Comparison of ENCODE assay signal across 1 cellular context in genomic region chr1:154886281-154887036, GRCh38.
TF ChIP-seq lines count a peak whose summit lies in the region.

No MANE protein-coding gene starts in this region.

TF ChIP-seq in K562, 482 proteins besides CTCF, POLR2A, EP300 and RAD21 (continues in another document):
- TF ChIP-seq ZFP30 (CRISPR knock-in tag; IDR thresholded peaks at IDR 0.05; ENCODE audit: borderline replicate concordance) (no peak), TBL1XR1 (IDR thresholded peaks at IDR 0.05; ENCODE audit: low read length in 2 of 2) (no peak; a peak in 1 of 4 replicates), PURB (CRISPR knock-in tag; IDR thresholded peaks at IDR 0.05; ENCODE audit: low read depth) (no peak), NCOA4 (IDR thresholded peaks at IDR 0.05; ENCODE audit: partially characterized antibody) (no peak), ZFP36 (IDR thresholded peaks at IDR 0.05; ENCODE audit: low read depth, low read length, partially characterized antibody) (no peak), HINFP (tag; conservative IDR thresholded peaks at IDR 0.05; ENCODE audit: low read depth) (no peak), MBD1 (CRISPR knock-in tag; IDR thresholded peaks at IDR 0.05) (no peak), MECOM (CRISPR knock-in tag; IDR thresholded peaks at IDR 0.05) (no peak), ZNF780A (CRISPR knock-in tag; IDR thresholded peaks at IDR 0.05) (no peak), TCF3 (CRISPR knock-in tag; IDR thresholded peaks at IDR 0.05) (peak; percentile 75), HOXB6 (CRISPR knock-in tag; IDR thresholded peaks at IDR 0.05; ENCODE audit: borderline replicate concordance) (no peak), NONO (IDR thresholded peaks at IDR 0.05; ENCODE audit: low read depth in 2 of 2, low read length in 1 of 2) (no peak), MTA3 (IDR thresholded peaks at IDR 0.05; ENCODE audit: borderline replicate concordance) (peak; percentile 39; the same call in 1 of the 2 replicates), MYBL2 (IDR thresholded peaks at IDR 0.05; ENCODE audit: low read depth) (no peak), MYBL2 (CRISPR knock-in tag; IDR thresholded peaks at IDR 0.05; ENCODE audit: borderline replicate concordance) (no peak), SRSF9 (IDR thresholded peaks at IDR 0.05; ENCODE audit: borderline replicate concordance, low read depth, low read length) (no peak), NR3C1 (CRISPR knock-in tag; IDR thresholded peaks at IDR 0.05) (no peak), NCOR1 (IDR thresholded peaks at IDR 0.05) (peak; percentile 52), HDAC1 (IDR thresholded peaks at IDR 0.05) (peak in 1 of 2 experiments; percentile 60; a peak in 2 of 4 replicates), ZNF384 (IDR thresholded peaks at IDR 0.05; ENCODE audit: low read depth, low read length) (no peak), PHF20 (IDR thresholded peaks at IDR 0.05; ENCODE audit: partially characterized antibody) (no peak), TSC22D4 (tag; IDR thresholded peaks at IDR 0.05) (no peak), MAFF (IDR thresholded peaks at IDR 0.05; ENCODE audit: low read length) (no peak), ZBTB17 (CRISPR knock-in tag; IDR thresholded peaks at IDR 0.05) (no peak), ZNF23 (CRISPR knock-in tag; IDR thresholded peaks at IDR 0.05) (no peak), KLF16 (IDR thresholded peaks at IDR 0.05) (0 out of 2 replicates have a peak, but pooled peaks have one; percentile 47), CBX2 (IDR thresholded peaks at IDR 0.05; ENCODE audit: insufficient read depth, low read length, poor library complexity, severe bottlenecking) (no peak), PHF21A (IDR thresholded peaks at IDR 0.05; ENCODE audit: borderline replicate concordance, low read depth) (no peak), C11orf30 (IDR thresholded peaks at IDR 0.05; ENCODE audit: low read depth) (no peak; the same call in 1 of the 2 replicates), ZNF347 (CRISPR knock-in tag; IDR thresholded peaks at IDR 0.05; ENCODE audit: low read depth) (no peak), IRF1 (CRISPR knock-in tag; IDR thresholded peaks at IDR 0.05; ENCODE audit: borderline replicate concordance) (no peak), PML (IDR thresholded peaks at IDR 0.05; ENCODE audit: low read length) (no peak), CHD4 (IDR thresholded peaks at IDR 0.05; ENCODE audit: insufficient read depth, insufficient replicate concordance, low read depth, low read length, poor library complexity, severe bottlenecking) (no peak), ZNF408 (CRISPR knock-in tag; IDR thresholded peaks at IDR 0.05; ENCODE audit: low read depth) (no peak), MCM7 (IDR thresholded peaks at IDR 0.05) (no peak), CREB3L1 (IDR thresholded peaks at IDR 0.05; ENCODE audit: borderline replicate concordance, low read depth) (no peak), ZNF316 (IDR thresholded peaks at IDR 0.05) (no peak), ZNF785 (CRISPR knock-in tag; IDR thresholded peaks at IDR 0.05) (no peak), EHMT2 (IDR thresholded peaks at IDR 0.05) (0 out of 2 replicates have a peak, but pooled peaks have one; percentile 20), ZFX (CRISPR knock-in tag; IDR thresholded peaks at IDR 0.05) (no peak), ZNF41 (CRISPR knock-in tag; conservative IDR thresholded peaks at IDR 0.05) (no peak), TAF9B (IDR thresholded peaks at IDR 0.05; ENCODE audit: partially characterized antibody) (no peak), TAF1 (IDR thresholded peaks at IDR 0.05; ENCODE audit: control insufficient read depth, extremely low read depth, insufficient read depth, low read length, severe bottlenecking) (no peak), RBM15 (IDR thresholded peaks at IDR 0.05; ENCODE audit: insufficient read depth, low read length) (no peak), HNRNPUL1 (IDR thresholded peaks at IDR 0.05; ENCODE audit: low read length) (no peak), AFF4 (CRISPR knock-in tag; IDR thresholded peaks at IDR 0.05) (no peak), LEF1 (IDR thresholded peaks at IDR 0.05) (peak; percentile 58; the same call in 1 of the 2 replicates), ZBTB40 (IDR thresholded peaks at IDR 0.05) (no peak), ZBTB40 (CRISPR knock-in tag; IDR thresholded peaks at IDR 0.05) (no peak), IRF2 (CRISPR knock-in tag; IDR thresholded peaks at IDR 0.05) (no peak), FOXO4 (CRISPR knock-in tag; IDR thresholded peaks at IDR 0.05) (no peak)
